In the genomic region with DNA sequence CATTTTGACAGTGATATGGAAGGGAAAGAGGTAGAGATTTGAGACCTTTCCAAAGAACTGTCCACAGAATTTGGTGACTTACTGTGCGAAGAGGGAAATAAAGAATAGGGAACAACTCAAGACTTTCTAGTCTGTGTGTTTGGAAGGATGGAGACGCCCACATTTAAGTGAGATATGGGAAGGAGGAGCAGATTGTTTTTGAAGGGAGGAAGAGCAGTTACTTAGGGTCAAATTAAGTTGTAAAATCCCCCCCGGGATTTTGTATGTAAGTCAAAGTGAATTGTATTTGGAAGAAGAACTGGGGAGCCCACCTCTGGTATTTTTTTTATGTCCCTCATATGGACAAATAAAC, we compare ENCODE assay signal across 10 cellular contexts. TPM values are rescaled to one million over a fixed set of nuclear protein-coding genes. Genes with fewer than 3 reads are reported as not detected.
DNase-seq lines count a peak whose midpoint lies in the region; ATAC-seq and TF ChIP-seq lines count a peak whose summit lies in the region.
"Had no signal": no experiment of that assay in that cellular context is flagged by ENCODE, and none has a peak within 500 bp of the region (broad histone marks: within the 10 kb centered on the region; RNA-seq: fewer than 3 reads in every experiment).

No MANE protein-coding gene starts in this region.

- peaks cover 30% of the 10 kb centered on the region for H3K4me1 ChIP-seq in CD8-positive, alpha-beta memory T cell (ENCODE audit: insufficient read depth, low read length)
- peaks cover 24% of the 10 kb centered on the region for H3K4me1 ChIP-seq in OCI-LY3 (ENCODE audit: low read length)
- peaks cover 7 to 43% (median 26%) of the 10 kb centered on the region in 3 donors for H3K4me1 ChIP-seq in esophagus squamous epithelium
- peaks cover 11% of the 10 kb centered on the region for H3K4me1 ChIP-seq in rectal smooth muscle tissue (ENCODE audit: control insufficient read depth, insufficient read depth, low read length)

- peak overlapping the region; percentile 91 for H3K9ac ChIP-seq in OCI-LY3 (ENCODE audit: low read length)
- no peak overlapping the region for H3K9ac ChIP-seq in rectal smooth muscle tissue (ENCODE audit: low read length)

- no peaks in the 10 kb centered on the region for H3K9me3 Mint-ChIP-seq in CD8-positive, alpha-beta memory T cell
- H3K9me3 Mint-ChIP-seq in activated CD8-positive, alpha-beta memory T cell treated with anti-CD3 and anti-CD28 coated beads, Interleukin-2, amount 10 ng/mL, durations not matched to agents 7 days and 5 days (ENCODE audit: low read depth): no peaks in the 10 kb centered on the region
- H3K9me3 Mint-ChIP-seq: activated T-helper 2 cell treated with anti-CD3 and anti-CD28 coated beads, Interferon-gamma antibody, Interleukin-2, Interleukin-4, amounts not matched to agents 10 μg/mL and 5 μg/mL and 100 μg/mL, durations not matched to agents 14 hours and 24 hours and 36 hours had no signal

- TF ChIP-seq CTCF in OCI-LY3 (IDR thresholded peaks at IDR 0.05; ENCODE audit: low read depth, low read length) (no peak), esophagus squamous epithelium (IDR thresholded peaks at IDR 0.05) (no peak)

- H3K27me3 Mint-ChIP-seq in CD8-positive, alpha-beta memory T cell: no peaks in the 10 kb centered on the region
- no peaks in the 10 kb centered on the region for H3K27me3 Mint-ChIP-seq in activated CD8-positive, alpha-beta memory T cell treated with anti-CD3 and anti-CD28 coated beads, Interleukin-2, amount 10 ng/mL, durations not matched to agents 7 days and 5 days

- POLR2A ChIA-PET in CD8-positive, alpha-beta memory T cell (lab: Charles Lee): interaction anchor here (0.6 to 3.7 kb wide), 2 partner anchors 14 to 154 kb away, joined by 3 to 43 read pairs; partner anchors contain the start of gene HMGB1

- no peaks in the 10 kb centered on the region for H3K27me3 ChIP-seq in CD8-positive, alpha-beta memory T cell (ENCODE audit: insufficient read depth, low read length, poor library complexity, severe bottlenecking)
- no peaks in the 10 kb centered on the region for H3K27me3 ChIP-seq in OCI-LY3 (ENCODE audit: low read depth, low read length)
- H3K27me3 ChIP-seq in esophagus squamous epithelium: no peaks in the 10 kb centered on the region
- H3K27me3 ChIP-seq in rectal smooth muscle tissue (ENCODE audit: control insufficient read depth, insufficient read depth, low read length): no peaks in the 10 kb centered on the region

- intact Hi-C loops in esophagus squamous epithelium (cut with DNase I): no loop called here

- H3K27ac Mint-ChIP-seq in CD8-positive, alpha-beta memory T cell: no peak overlapping the region
- no peak overlapping the region for H3K27ac Mint-ChIP-seq in activated CD8-positive, alpha-beta memory T cell treated with anti-CD3 and anti-CD28 coated beads, Interleukin-2, amount 10 ng/mL, durations not matched to agents 7 days and 5 days
- H3K27ac Mint-ChIP-seq: activated T-helper 2 cell treated with anti-CD3 and anti-CD28 coated beads, Interferon-gamma antibody, Interleukin-2, Interleukin-4, amounts not matched to agents 10 μg/mL and 5 μg/mL and 100 μg/mL, durations not matched to agents 14 hours and 24 hours and 36 hours had no signal

- H3K79me2 ChIP-seq in OCI-LY3 (ENCODE audit: low read length): peaks cover 79% of the 10 kb centered on the region

- 19 to 28% methylated on average over 3 of the region's 3 CpGs for WGBS in esophagus squamous epithelium, 2 donors

- peak overlapping the region; percentile 98 for H3K4me3 ChIP-seq in CD8-positive, alpha-beta memory T cell (ENCODE audit: low read length)
- H3K4me3 ChIP-seq in OCI-LY3 (ENCODE audit: low read length) (peak overlapping the region; percentile 83), esophagus squamous epithelium (peak overlapping the region; percentile 55 to 94 (median 74)), rectal smooth muscle tissue (ENCODE audit: low read length) (peak overlapping the region; percentile 86)

- H3K4me1 Mint-ChIP-seq in CD8-positive, alpha-beta memory T cell: peaks cover 33 to 37% (median 34%) of the 10 kb centered on the region in 3 donors
- H3K4me1 Mint-ChIP-seq in activated CD8-positive, alpha-beta memory T cell treated with anti-CD3 and anti-CD28 coated beads, Interleukin-2, amount 10 ng/mL, durations not matched to agents 7 days and 5 days: peaks cover 29% of the 10 kb centered on the region

- peaks cover 1 to 27% (median 2%) of the 10 kb centered on the region in 3 donors for H3K36me3 Mint-ChIP-seq in CD8-positive, alpha-beta memory T cell
- peaks cover 26% of the 10 kb centered on the region for H3K36me3 Mint-ChIP-seq in activated CD8-positive, alpha-beta memory T cell treated with anti-CD3 and anti-CD28 coated beads, Interleukin-2, amount 10 ng/mL, durations not matched to agents 7 days and 5 days

- peaks cover 17% of the 10 kb centered on the region for H3K36me3 ChIP-seq in CD8-positive, alpha-beta memory T cell (ENCODE audit: insufficient read depth, low read length)
- H3K36me3 ChIP-seq in OCI-LY3 (replicated peaks; ENCODE audit: low read depth, low read length) (peaks cover 22% of the 10 kb centered on the region), esophagus squamous epithelium (peaks cover 0 to 25% (median 3%) of the 10 kb centered on the region in 3 donors), rectal smooth muscle tissue (ENCODE audit: control insufficient read depth, insufficient read depth, low read length) (no peaks in the 10 kb centered on the region)

- H3K4me3 Mint-ChIP-seq in CD8-positive, alpha-beta memory T cell: no peak overlapping the region
- H3K4me3 Mint-ChIP-seq in activated CD8-positive, alpha-beta memory T cell treated with anti-CD3 and anti-CD28 coated beads, Interleukin-2, amount 10 ng/mL, durations not matched to agents 7 days and 5 days: no peak overlapping the region

- peak overlapping the region; percentile 93 for H3K27ac ChIP-seq in CD8-positive, alpha-beta memory T cell (ENCODE audit: low read depth, low read length)
- H3K27ac ChIP-seq in OCI-LY3 (ENCODE audit: low read length): peak overlapping the region; percentile 73
- peak overlapping the region; percentile 97 to 100 (median 99) for H3K27ac ChIP-seq in esophagus squamous epithelium
- no peak overlapping the region for H3K27ac ChIP-seq in rectal smooth muscle tissue (ENCODE audit: low read depth, low read length)

- TF ChIP-seq POLR2A in esophagus squamous epithelium (IDR thresholded peaks at IDR 0.05): no peak

- H3K9me3 ChIP-seq in CD8-positive, alpha-beta memory T cell (ENCODE audit: low read length): no peaks in the 10 kb centered on the region
- no peaks in the 10 kb centered on the region for H3K9me3 ChIP-seq in OCI-LY3 (ENCODE audit: insufficient read depth, low read length)
- H3K9me3 ChIP-seq in esophagus squamous epithelium: no peaks in the 10 kb centered on the region

- no peak for DNase-seq in CD8-positive, alpha-beta memory T cell
- DNase-seq in esophagus squamous epithelium (lab: John Stamatoyannopoulos, UW) (no peak), NCI-H2196 (lab: John Stamatoyannopoulos, UW; ENCODE audit: unreplicated experiment) (no peak)
- no peak for DNase-seq in stimulated activated CD4-positive, alpha-beta T cell treated with anti-CD3 and anti-CD28 coated beads, Interleukin-2, amount 100 ng/mL, for 24 hours
- DNase-seq in activated CD8-positive, alpha-beta memory T cell treated with anti-CD3 and anti-CD28 coated beads, Interleukin-2, amount 10 ng/mL, durations not matched to agents 7 days and 5 days: no peak
- DNase-seq: NCI-H748 treated with DMSO at 0.1 percent for 48 hours had no signal

- H4K20me1 ChIP-seq in OCI-LY3 (ENCODE audit: insufficient read depth, low read length): peaks cover 35% of the 10 kb centered on the region

- no peak overlapping the region for H2AFZ ChIP-seq in OCI-LY3 (ENCODE audit: low read depth, low read length)

- no peak for ATAC-seq in activated CD8-positive, alpha-beta memory T cell treated with anti-CD3 and anti-CD28 coated beads, Interleukin-2, amount 10 ng/mL, durations not matched to agents 7 days and 5 days
- ATAC-seq in activated CD4-positive, CD25-positive, alpha-beta regulatory T cell treated with anti-CD3 and anti-CD28 coated beads, Interleukin-2, amount 50 U/mL, for 24 hours: no peak

- peak overlapping the region; percentile 87 for H3K4me2 ChIP-seq in OCI-LY3 (ENCODE audit: low read length)

- CTCF ChIA-PET in CD8-positive, alpha-beta memory T cell (lab: Charles Lee): interaction anchor here (1.4 kb wide), 1 partner anchor 11 kb away, joined by 4 read pairs; no protein-coding TSS in a partner anchor
- CTCF ChIA-PET in activated CD8-positive, alpha-beta memory T cell treated with anti-CD3 and anti-CD28 coated beads, Interleukin-2, amount 10 ng/mL, durations not matched to agents 7 days and 5 days (lab: Charles Lee): interaction anchor here (1.7 to 2.2 kb wide), 3 partner anchors 8 to 246 kb away, joined by 4 to 13 read pairs (median 7); no protein-coding TSS in a partner anchor

RNA-seq across cellular contexts. Expression of gene USPL1, which starts 1.2 kb away (rescaled TPM):
- total RNA-seq in CD8-positive, alpha-beta memory T cell: 10 to 100 TPM; 15.4 to 15.6 TPM
- 16.8 TPM for polyA plus RNA-seq in CD8-positive, alpha-beta memory T cell
- 10 to 100 TPM in 2 of 4 donors, 1 to 10 TPM in 2; 8.4 to 19.1 (median 10.6) TPM for total RNA-seq in esophagus squamous epithelium
- 10 to 100 TPM; 19.9 to 23.4 TPM for total RNA-seq in activated CD8-positive, alpha-beta memory T cell treated with anti-CD3 and anti-CD28 coated beads, Interleukin-2, amount 10 ng/mL, durations not matched to agents 7 days and 5 days
